Comparison of ENCODE assay signal across 8 cellular contexts in genomic region chr7:64876792-64877713, GRCh38. TPM values are rescaled to one million over a fixed set of nuclear protein-coding genes. Genes with fewer than 3 reads are reported as not detected.
A peak's percentile ranks its signal among the peaks of the same experiment; 100 is the strongest.
DNase-seq lines count a peak whose midpoint lies in the region; ATAC-seq and TF ChIP-seq lines count a peak whose summit lies in the region.

No MANE protein-coding gene starts in this region.

- no peaks in the 10 kb centered on the region for H3K27me3 ChIP-seq in BJ (ENCODE audit: control insufficient read depth, insufficient read depth, low read length)

- H3K4me3 ChIP-seq in BJ (ENCODE audit: low read depth, low read length) = peak overlapping the region; percentile 11; the same call in 1 of the 2 replicates
- no peak overlapping the region for H3K4me3 ChIP-seq in mucosa of descending colon

- H3K4me3 Mint-ChIP-seq in activated CD8-positive, alpha-beta T cell treated with anti-CD3 and anti-CD28 coated beads, Interleukin-2, amount 10 ng/mL, durations not matched to agents 7 days and 5 days = peak overlapping the region; percentile 51
- H3K4me3 Mint-ChIP-seq in endothelial cell (ENCODE audit: unreplicated experiment) = peak overlapping the region; percentile 62

- no peaks in the 10 kb centered on the region for H3K36me3 ChIP-seq in BJ (ENCODE audit: control insufficient read depth, insufficient read depth, low read length)
- H3K36me3 ChIP-seq in mucosa of descending colon (ENCODE audit: low read depth) = no peaks in the 10 kb centered on the region

- peaks cover 19% of the 10 kb centered on the region for H3K9me3 Mint-ChIP-seq in activated CD8-positive, alpha-beta T cell treated with anti-CD3 and anti-CD28 coated beads, Interleukin-2, amount 10 ng/mL, durations not matched to agents 7 days and 5 days (ENCODE audit: insufficient read depth)
- peaks cover 8% of the 10 kb centered on the region for H3K9me3 Mint-ChIP-seq in endothelial cell (ENCODE audit: unreplicated experiment)

- CTCF ChIA-PET in BJ (lab: Yijun Ruan, JAX) = no interaction called here
- CTCF ChIA-PET in activated CD8-positive, alpha-beta T cell treated with anti-CD3 and anti-CD28 coated beads, Interleukin-2, amount 10 ng/mL, durations not matched to agents 7 days and 5 days (lab: Charles Lee) = no interaction called here

- TF ChIP-seq CTCF in BJ (IDR thresholded peaks at IDR 0.05; ENCODE audit: insufficient read depth, low read depth, low read length) = no peak
- no peak for TF ChIP-seq CTCF in endothelial cell (IDR thresholded peaks at IDR 0.05; ENCODE audit: unreplicated experiment)
- no peak for TF ChIP-seq CTCF in mucosa of descending colon (IDR thresholded peaks at IDR 0.05)

- H3K4me1 ChIP-seq in mucosa of descending colon (ENCODE audit: low read depth) = no peaks in the 10 kb centered on the region

- H3K9me3 ChIP-seq in mucosa of descending colon = no peaks in the 10 kb centered on the region

- intact Hi-C loops in mucosa of descending colon (cut with DNase I, micrococcal nuclease) = no loop called here

- peak; percentile 93 for ATAC-seq in activated CD8-positive, alpha-beta T cell treated with anti-CD3 and anti-CD28 coated beads, Interleukin-2, amount 10 ng/mL, durations not matched to agents 7 days and 5 days
- peak; percentile 57 for ATAC-seq in mucosa of descending colon
- ATAC-seq in HG02884 (IDR thresholded peaks at IDR 0.05; ENCODE audit: unreplicated experiment) = no peak
- ATAC-seq in HG02623 (IDR thresholded peaks at IDR 0.05; ENCODE audit: unreplicated experiment) = no peak

- no peak overlapping the region for H3K27ac Mint-ChIP-seq in activated CD8-positive, alpha-beta T cell treated with anti-CD3 and anti-CD28 coated beads, Interleukin-2, amount 10 ng/mL, durations not matched to agents 7 days and 5 days
- no peak overlapping the region for H3K27ac Mint-ChIP-seq in endothelial cell (ENCODE audit: unreplicated experiment)

- peaks cover 4% of the 10 kb centered on the region for H3K27me3 Mint-ChIP-seq in activated CD8-positive, alpha-beta T cell treated with anti-CD3 and anti-CD28 coated beads, Interleukin-2, amount 10 ng/mL, durations not matched to agents 7 days and 5 days (ENCODE audit: low read depth)
- H3K27me3 Mint-ChIP-seq in endothelial cell (ENCODE audit: unreplicated experiment) = peaks cover 14% of the 10 kb centered on the region

- peaks cover 7% of the 10 kb centered on the region for H3K4me1 Mint-ChIP-seq in activated CD8-positive, alpha-beta T cell treated with anti-CD3 and anti-CD28 coated beads, Interleukin-2, amount 10 ng/mL, durations not matched to agents 7 days and 5 days (ENCODE audit: low read depth)
- peaks cover 6% of the 10 kb centered on the region for H3K4me1 Mint-ChIP-seq in endothelial cell (ENCODE audit: unreplicated experiment)

- no peaks in the 10 kb centered on the region for H3K36me3 Mint-ChIP-seq in activated CD8-positive, alpha-beta T cell treated with anti-CD3 and anti-CD28 coated beads, Interleukin-2, amount 10 ng/mL, durations not matched to agents 7 days and 5 days (ENCODE audit: low read depth)
- H3K36me3 Mint-ChIP-seq in endothelial cell (ENCODE audit: low read depth, unreplicated experiment) = peaks cover 7% of the 10 kb centered on the region

- POLR2A ChIA-PET in BJ (lab: Charles Lee) = no interaction called here
- POLR2A ChIA-PET in activated CD8-positive, alpha-beta T cell treated with anti-CD3 and anti-CD28 coated beads, Interleukin-2, amount 10 ng/mL, durations not matched to agents 7 days and 5 days (lab: Charles Lee) = interaction anchor here (0.9 kb wide), 1 partner anchor 26 kb away, joined by 5 read pairs; the partner anchor contains the start of gene ZNF273

- no peak for DNase-seq in BJ (ENCODE audit: low read depth)
- peak; percentile 43 for DNase-seq in NCI-H1694 (lab: John Stamatoyannopoulos, UW)
- peak; percentile 67 for DNase-seq in activated CD8-positive, alpha-beta T cell treated with anti-CD3 and anti-CD28 coated beads, Interleukin-2, amount 10 ng/mL, durations not matched to agents 7 days and 5 days
- DNase-seq in endothelial cell (ENCODE audit: low spot score) = peak; percentile 72
- peak in 2 of 3 donors; percentile 24 to 56 for DNase-seq in mucosa of descending colon
- peak; percentile 54 to 68 for DNase-seq in stimulated activated CD8-positive, alpha-beta memory T cell treated with anti-CD3 and anti-CD28 coated beads, Interleukin-15, amount 100 ng/mL, for 48 hours (ENCODE audit: low read depth in 2 of 2)

RNA-seq across cellular contexts. Expression of gene ZNF273, which starts 26.0 kb away (rescaled TPM):
- polyA plus RNA-seq in BJ (2011; rRNA removed) = 1.3 and 1.7 TPM in 2 replicates
- polyA minus RNA-seq in BJ (2011; rRNA and poly(A)+ RNA removed) = 0.62 and 1.3 TPM in 2 replicates
- total RNA-seq in activated CD8-positive, alpha-beta T cell treated with anti-CD3 and anti-CD28 coated beads, Interleukin-2, amount 10 ng/mL, durations not matched to agents 7 days and 5 days = 10 to 100 TPM; 10.6 to 11.8 TPM
- total RNA-seq in endothelial cell (ENCODE audit: unreplicated experiment) (9.3 TPM), mucosa of descending colon (1 to 10 TPM; 6.5 to 7.6 (median 6.9) TPM)

Comparison
In these comparisons a context has a peak if more than half of its experiments do, and no peak if none do; other contexts are left out.
1. ATAC-seq: peak in activated CD8-positive, alpha-beta T cell treated with anti-CD3 and anti-CD28 coated beads, Interleukin-2, amount 10 ng/mL, durations not matched to agents 7 days and 5 days (single experiment) and mucosa of descending colon (single experiment); none in HG02884 (single experiment) and HG02623 (single experiment).